ENCODE assay signal across 1 cellular context in the genomic region with DNA sequence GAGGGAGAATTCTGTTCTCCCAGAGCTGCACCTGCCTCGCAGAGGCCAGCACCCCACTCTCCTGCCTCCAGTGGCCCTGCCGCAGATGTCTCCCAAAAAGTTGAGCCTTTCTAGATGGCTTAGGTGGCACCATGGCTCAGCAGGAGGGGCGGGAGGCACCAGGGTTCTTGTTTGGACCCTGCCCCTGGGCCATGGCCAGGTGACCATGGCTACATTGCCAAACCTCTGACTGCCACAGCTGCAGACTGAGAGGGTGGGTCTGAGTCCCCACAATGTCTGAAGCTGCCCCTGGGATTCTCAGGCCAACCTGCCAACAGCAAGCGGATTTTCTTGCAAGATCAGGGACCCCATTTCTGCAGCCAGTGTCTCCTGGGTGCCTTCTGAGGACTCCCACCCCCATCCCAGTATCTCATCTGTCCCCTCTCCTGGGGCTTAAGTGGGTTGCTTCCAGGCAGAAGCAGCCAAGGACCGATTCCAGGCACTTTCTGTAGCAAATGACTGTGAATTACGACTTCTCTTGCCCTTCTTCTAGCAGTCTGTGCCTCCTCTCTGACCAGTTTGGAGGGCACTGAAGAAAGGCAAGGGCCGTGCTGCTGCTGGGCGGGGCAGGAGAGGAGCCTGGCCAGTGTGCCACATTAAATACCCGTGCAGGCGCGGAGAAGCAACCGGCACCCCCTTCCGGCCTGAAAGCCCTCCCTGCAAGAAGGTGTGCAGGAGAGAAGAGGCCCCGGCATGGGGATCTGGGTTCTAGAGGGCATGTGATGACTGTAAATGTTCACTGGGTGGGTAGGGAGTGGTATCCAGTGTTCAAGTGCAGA.
TF ChIP-seq lines count a peak whose summit lies in the region.

No MANE protein-coding gene starts in this region.

TF ChIP-seq in HepG2, 621 proteins besides CTCF, POLR2A, EP300 and RAD21:
- TF ChIP-seq, protein P1, sequence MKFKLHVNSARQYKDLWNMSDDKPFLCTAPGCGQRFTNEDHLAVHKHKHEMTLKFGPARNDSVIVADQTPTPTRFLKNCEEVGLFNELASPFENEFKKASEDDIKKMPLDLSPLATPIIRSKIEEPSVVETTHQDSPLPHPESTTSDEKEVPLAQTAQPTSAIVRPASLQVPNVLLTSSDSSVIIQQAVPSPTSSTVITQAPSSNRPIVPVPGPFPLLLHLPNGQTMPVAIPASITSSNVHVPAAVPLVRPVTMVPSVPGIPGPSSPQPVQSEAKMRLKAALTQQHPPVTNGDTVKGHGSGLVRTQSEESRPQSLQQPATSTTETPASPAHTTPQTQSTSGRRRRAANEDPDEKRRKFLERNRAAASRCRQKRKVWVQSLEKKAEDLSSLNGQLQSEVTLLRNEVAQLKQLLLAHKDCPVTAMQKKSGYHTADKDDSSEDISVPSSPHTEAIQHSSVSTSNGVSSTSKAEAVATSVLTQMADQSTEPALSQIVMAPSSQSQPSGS (CRISPR knock-in tag; IDR thresholded peaks at IDR 0.05), result no peak
- TF ChIP-seq RBM22 (optimal IDR thresholded peaks at IDR 0.05; ENCODE audit: low read length) (peak; percentile 87), POLR2G (IDR thresholded peaks at IDR 0.05; ENCODE audit: low read depth, low read length) (peak; percentile 45)
- TF ChIP-seq, protein P2, sequence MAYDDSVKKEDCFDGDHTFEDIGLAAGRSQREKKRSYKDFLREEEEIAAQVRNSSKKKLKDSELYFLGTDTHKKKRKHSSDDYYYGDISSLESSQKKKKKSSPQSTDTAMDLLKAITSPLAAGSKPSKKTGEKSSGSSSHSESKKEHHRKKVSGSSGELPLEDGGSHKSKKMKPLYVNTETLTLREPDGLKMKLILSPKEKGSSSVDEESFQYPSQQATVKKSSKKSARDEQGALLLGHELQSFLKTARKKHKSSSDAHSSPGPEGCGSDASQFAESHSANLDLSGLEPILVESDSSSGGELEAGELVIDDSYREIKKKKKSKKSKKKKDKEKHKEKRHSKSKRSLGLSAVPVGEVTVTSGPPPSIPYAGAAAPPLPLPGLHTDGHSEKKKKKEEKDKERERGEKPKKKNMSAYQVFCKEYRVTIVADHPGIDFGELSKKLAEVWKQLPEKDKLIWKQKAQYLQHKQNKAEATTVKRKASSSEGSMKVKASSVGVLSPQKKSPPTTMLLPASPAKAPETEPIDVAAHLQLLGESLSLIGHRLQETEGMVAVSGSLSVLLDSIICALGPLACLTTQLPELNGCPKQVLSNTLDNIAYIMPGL (CRISPR knock-in tag; IDR thresholded peaks at IDR 0.05; ENCODE audit: borderline replicate concordance in 1 of 2, low read depth in 1 of 2), result no peak
TF ChIP-seq in HepG2: peak in this region for 2.
